In the genomic region with DNA sequence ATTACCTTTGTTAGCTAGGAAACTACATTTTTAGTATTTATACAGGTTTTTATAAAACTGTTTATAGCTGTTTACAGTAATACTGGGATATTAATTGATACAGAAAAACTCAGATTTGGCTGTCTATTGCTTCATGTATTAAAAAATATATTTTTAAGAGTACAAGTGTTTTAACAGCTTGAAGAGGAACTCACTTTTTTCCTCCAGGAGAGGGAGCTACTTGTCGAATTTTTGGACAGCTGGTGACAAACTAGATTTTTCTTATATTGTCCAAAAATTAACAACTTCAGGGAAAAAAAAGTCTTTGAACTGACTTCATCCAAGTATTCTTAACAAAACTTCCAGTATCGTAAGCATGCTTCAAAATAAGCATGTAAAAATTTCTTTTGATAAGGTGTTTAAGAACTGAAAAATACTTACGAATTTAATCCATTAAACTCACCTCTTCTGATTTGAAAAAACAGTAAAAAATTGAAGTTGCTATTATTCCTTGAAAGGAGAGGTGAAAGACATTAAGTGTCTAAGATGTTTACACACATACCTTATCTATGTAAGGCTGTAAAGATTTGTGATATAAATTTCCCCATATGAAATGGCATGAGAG, we compare ENCODE assay signal across 9 cellular contexts. TPM values are rescaled to one million over a fixed set of nuclear protein-coding genes. Genes with fewer than 3 reads are reported as not detected.
DNase-seq lines count a peak whose midpoint lies in the region; ATAC-seq and TF ChIP-seq lines count a peak whose summit lies in the region.
"Had no signal": no experiment of that assay in that cellular context is flagged by ENCODE, and none has a peak within 500 bp of the region (broad histone marks: within the 10 kb centered on the region; RNA-seq: fewer than 3 reads in every experiment).

No MANE protein-coding gene starts in this region.

- H3K4me1 Mint-ChIP-seq in CD8-positive, alpha-beta T cell (ENCODE audit: low read depth): peaks cover 56% of the 10 kb centered on the region

- H3K27ac Mint-ChIP-seq in CD8-positive, alpha-beta T cell: no peak overlapping the region

- H3K9me3 ChIP-seq in CD8-positive, alpha-beta T cell (ENCODE audit: low read length): no peaks in the 10 kb centered on the region
- no peaks in the 10 kb centered on the region for H3K9me3 ChIP-seq in HUES48 (ENCODE audit: control insufficient read depth, insufficient read depth, low read length)
- H3K9me3 ChIP-seq in RWPE2 (ENCODE audit: severe bottlenecking): no peaks in the 10 kb centered on the region
- H3K9me3 ChIP-seq in fibroblast of lung (ENCODE audit: control insufficient read depth, insufficient read depth, low read depth, low read length): no peaks in the 10 kb centered on the region
- H3K9me3 ChIP-seq: SJCRH30 had no signal

- H4K20me1 ChIP-seq in fibroblast of lung (ENCODE audit: control insufficient read depth, extremely low read depth, insufficient read depth, low read length): no peaks in the 10 kb centered on the region

- H3K9ac ChIP-seq in HUES48 (ENCODE audit: low read depth, low read length): no peak overlapping the region
- H3K9ac ChIP-seq in fibroblast of lung (ENCODE audit: insufficient read depth, low read length): peak overlapping the region; percentile 28

- CTCF ChIA-PET in CD8-positive, alpha-beta T cell (lab: Charles Lee): interaction anchor here (0.7 to 1.0 kb wide), 2 partner anchors 8 to 563 kb away, joined by 3 to 4 read pairs; no protein-coding TSS in a partner anchor

- no peaks in the 10 kb centered on the region for H3K36me3 ChIP-seq in CD8-positive, alpha-beta T cell (ENCODE audit: insufficient read depth, low read length)
- H3K36me3 ChIP-seq in HUES48 (ENCODE audit: control insufficient read depth, insufficient read depth, low read length) (no peaks in the 10 kb centered on the region), RWPE2 (ENCODE audit: low read depth) (no peaks in the 10 kb centered on the region), fibroblast of lung (ENCODE audit: control insufficient read depth, insufficient read depth, low read length) (no peaks in the 10 kb centered on the region)
- H3K36me3 ChIP-seq: SJCRH30 had no signal

- peak overlapping the region; percentile 92 for H3K4me2 ChIP-seq in fibroblast of lung (ENCODE audit: extremely low read depth, insufficient read depth, low read length)

- H3K4me3 Mint-ChIP-seq in CD8-positive, alpha-beta T cell: no peak overlapping the region

- H3K36me3 Mint-ChIP-seq in CD8-positive, alpha-beta T cell: peaks cover 16% of the 10 kb centered on the region

- H3K9me3 Mint-ChIP-seq in CD8-positive, alpha-beta T cell: no peaks in the 10 kb centered on the region

- no peak overlapping the region for H3K27ac ChIP-seq in CD8-positive, alpha-beta T cell (ENCODE audit: low read depth, low read length)
- H3K27ac ChIP-seq in HUES48 (ENCODE audit: low read depth, low read length) (no peak overlapping the region), RWPE2 (ENCODE audit: poor library complexity, severe bottlenecking) (no peak overlapping the region), fibroblast of lung (ENCODE audit: insufficient read depth, low read length) (peak overlapping the region; percentile 75)
- H3K27ac ChIP-seq: SJCRH30 had no signal

- TF ChIP-seq CTCF in CD8-positive, alpha-beta T cell (IDR thresholded peaks at IDR 0.05): peak; percentile 60
- peak; percentile 67 for TF ChIP-seq CTCF in RWPE2 (IDR thresholded peaks at IDR 0.05; ENCODE audit: poor library complexity, severe bottlenecking)
- peak; percentile 48 to 63 for TF ChIP-seq CTCF in fibroblast of lung (conservative IDR thresholded peaks at IDR 0.05 in 1 of 2, IDR thresholded peaks at IDR 0.05 in 1 of 2; ENCODE audit: low read depth in 1 of 2, low read length in 2 of 2)

- H2AFZ ChIP-seq in fibroblast of lung (ENCODE audit: low read length): no peak overlapping the region

- no peaks in the 10 kb centered on the region for H3K27me3 ChIP-seq in CD8-positive, alpha-beta T cell (ENCODE audit: insufficient read depth, low read length)
- H3K27me3 ChIP-seq in HUES48 (ENCODE audit: control insufficient read depth, insufficient read depth, low read length) (no peaks in the 10 kb centered on the region), RWPE2 (ENCODE audit: insufficient read depth, poor library complexity, severe bottlenecking) (no peaks in the 10 kb centered on the region), fibroblast of lung (ENCODE audit: control insufficient read depth, insufficient read depth, low read length) (no peaks in the 10 kb centered on the region)
- H3K27me3 ChIP-seq: SJCRH30 had no signal

- DNase-seq in CD8-positive, alpha-beta T cell: no peak
- DNase-seq in RWPE2 (ENCODE audit: low spot score) (no peak), fibroblast of lung (ENCODE audit: low read depth in 2 of 2) (peak; percentile 66 to 89), renal cortical epithelial cell (ENCODE audit: low read depth) (peak; percentile 54)
- no peak for DNase-seq in effector CD4-positive, alpha-beta T cell

- peaks cover 82% of the 10 kb centered on the region for H3K79me2 ChIP-seq in fibroblast of lung (ENCODE audit: control insufficient read depth, insufficient read depth, low read length)

- ATAC-seq in CD8-positive, alpha-beta T cell: no peak
- ATAC-seq in RWPE2 (ENCODE audit: low read depth) (no peak), HG02852 (IDR thresholded peaks at IDR 0.05; ENCODE audit: unreplicated experiment) (no peak), GM21576 (IDR thresholded peaks at IDR 0.05; ENCODE audit: unreplicated experiment) (no peak)

- intact Hi-C loops in CD8-positive, alpha-beta T cell (cut with DNase I, micrococcal nuclease): loop anchor here in 1 of 2 experiments (10.0 kb wide), 1 partner anchor 1401 kb away; the partner anchor contains the start of gene ATR

- peaks cover 40% of the 10 kb centered on the region for H3K4me1 ChIP-seq in CD8-positive, alpha-beta T cell (ENCODE audit: insufficient read depth, low read length)
- H3K4me1 ChIP-seq in HUES48 (ENCODE audit: control insufficient read depth, insufficient read depth, low read length) (peaks cover 51% of the 10 kb centered on the region), RWPE2 (ENCODE audit: insufficient read depth, poor library complexity, severe bottlenecking) (peaks cover 13% of the 10 kb centered on the region), fibroblast of lung (ENCODE audit: control insufficient read depth, extremely low read depth, insufficient read depth, low read length) (peaks cover 3% of the 10 kb centered on the region)

- POLR2A ChIA-PET in CD8-positive, alpha-beta T cell (lab: Charles Lee): interaction anchor here (0.8 kb wide), 1 partner anchor 126 kb away, joined by 3 read pairs; no protein-coding TSS in a partner anchor

- no peaks in the 10 kb centered on the region for H3K27me3 Mint-ChIP-seq in CD8-positive, alpha-beta T cell (ENCODE audit: low read depth)

- no peak overlapping the region for H3K4me3 ChIP-seq in CD8-positive, alpha-beta T cell (ENCODE audit: low read depth, low read length)
- peak overlapping the region; percentile 86 for H3K4me3 ChIP-seq in HUES48 (ENCODE audit: low read depth, low read length)
- no peak overlapping the region for H3K4me3 ChIP-seq in RWPE2 (ENCODE audit: severe bottlenecking)
- peak overlapping the region; percentile 64 to 92 (median 91) for H3K4me3 ChIP-seq in fibroblast of lung (replicated peaks in 1 of 4; ENCODE audit: control extremely low read depth in 1 of 4, insufficient read depth in 1 of 4, low read depth in 3 of 4, low read length in 4 of 4)
- H3K4me3 ChIP-seq: SJCRH30 had no signal

RNA-seq across cellular contexts. Expression of gene DIPK2A, which starts 4.0 kb away (rescaled TPM):
- 10 to 100 TPM; 27.5 to 29.0 TPM for total RNA-seq in CD8-positive, alpha-beta T cell
- total RNA-seq in fibroblast of lung (67.5 and 96.1 TPM in 2 replicates), renal cortical epithelial cell (18.2 and 24.6 TPM in 2 replicates)
- polyA plus RNA-seq in fibroblast of lung: 25.9 and 26.4 TPM in 2 replicates
- 13.3 and 15.4 TPM in 2 replicates for polyA plus RNA-seq in fibroblast of lung (2012)
- polyA minus RNA-seq in fibroblast of lung (ENCODE audit: low replicate concordance): 19.4 and 28.9 TPM in 2 replicates

Comparison
In these comparisons a context has a peak if more than half of its experiments do, and no peak if none do; other contexts are left out.
1. DNase-seq: peak in fibroblast of lung (2 of 2) and renal cortical epithelial cell (single experiment); none in CD8-positive, alpha-beta T cell (0 of 7), RWPE2 (single experiment) and effector CD4-positive, alpha-beta T cell (single experiment).
2. H3K4me3 ChIP-seq: peak in HUES48 (single experiment) and fibroblast of lung (4 of 4); none in CD8-positive, alpha-beta T cell (single experiment) and RWPE2 (single experiment).
3. Peak in every context shown above with its lines, with median percentiles within 50 percentile points of each other: CTCF ChIP-seq.